In genomic region chr7:134892002-134892693, GRCh38 we compare ENCODE assay signal across 9 cellular contexts.
DNase-seq lines count a peak whose midpoint lies in the region; ATAC-seq and TF ChIP-seq lines count a peak whose summit lies in the region.
"Had no signal": no experiment of that assay in that cellular context is flagged by ENCODE, and none has a peak within 500 bp of the region (broad histone marks: within the 10 kb centered on the region; RNA-seq: fewer than 3 reads in every experiment).

No MANE protein-coding gene starts in this region.

- TF ChIP-seq CTCF in HCT116 (IDR thresholded peaks at IDR 0.05 in 2 of 3, conservative IDR thresholded peaks at IDR 0.05 in 1 of 3; ENCODE audit: borderline replicate concordance in 1 of 3, insufficient read depth in 1 of 3, low read depth in 2 of 3, low read length in 2 of 3) (no peak), smooth muscle cell (IDR thresholded peaks at IDR 0.05; ENCODE audit: borderline replicate concordance, insufficient read depth, poor library complexity, severe bottlenecking) (no peak)

- H3K36me3 Mint-ChIP-seq in activated T-cell treated with anti-CD3 and anti-CD28 coated beads, Interleukin-2, amount 50 U/mL, for 4 hours (ENCODE audit: insufficient read depth), result no peaks in the 10 kb centered on the region

- H3K9ac ChIP-seq in HCT116 (ENCODE audit: low read length), result peak overlapping the region; percentile 75
- peak overlapping the region; percentile 45 for H3K9ac ChIP-seq in smooth muscle cell (ENCODE audit: low read depth)

- DNase-seq in HCT116 (ENCODE audit: low read depth, low spot score), result no peak
- DNase-seq in caudate nucleus (lab: John Stamatoyannopoulos, UW), result peak in 3 of 61 donors; percentile 14 to 32 (median 28)
- DNase-seq in kidney glomerular epithelial cell (lab: John Stamatoyannopoulos, UW), result peak; percentile 52
- DNase-seq in smooth muscle cell (lab: John Stamatoyannopoulos, UW; ENCODE audit: unreplicated experiment), result no peak
- DNase-seq in effector CD8-positive, alpha-beta T cell (lab: John Stamatoyannopoulos, UW), result no peak
- no peak for DNase-seq in NCI-H2227 (lab: John Stamatoyannopoulos, UW; ENCODE audit: unreplicated experiment)
- DNase-seq in activated T-cell treated with anti-CD3 and anti-CD28 coated beads, Interleukin-2, amount 50 U/mL, for 4 hours, result no peak
- DNase-seq: stimulated activated CD4-positive, alpha-beta T cell treated with anti-CD3 and anti-CD28 coated beads, Interleukin-4, amount 100 ng/mL, for 1 hour had no signal

- H3K27ac ChIP-seq in HCT116 (ENCODE audit: low read depth, low read length) (peak overlapping the region; percentile 60), caudate nucleus (ENCODE audit: low read depth, low read length) (peak overlapping the region; percentile 27), smooth muscle cell (ENCODE audit: low read depth) (peak overlapping the region; percentile 84)

- H4K20me1 ChIP-seq in HCT116 (ENCODE audit: insufficient read depth), result no peaks in the 10 kb centered on the region
- peaks cover 92% of the 10 kb centered on the region for H4K20me1 ChIP-seq in smooth muscle cell (ENCODE audit: low read depth)

- POLR2A ChIA-PET in HCT116 (lab: Charles Lee), result no interaction called here

- no peak for TF ChIP-seq RAD21 in HCT116 (IDR thresholded peaks at IDR 0.05; ENCODE audit: low read depth)

- H3K4me1 Mint-ChIP-seq in activated T-cell treated with anti-CD3 and anti-CD28 coated beads, Interleukin-2, amount 50 U/mL, for 4 hours (ENCODE audit: low read depth), result peaks cover 6% of the 10 kb centered on the region

- no peak for TF ChIP-seq POLR2A in HCT116 (IDR thresholded peaks at IDR 0.05; ENCODE audit: borderline replicate concordance, extremely low read depth, insufficient read depth, insufficient read length)

- H2AFZ ChIP-seq in HCT116 (ENCODE audit: low read depth, low read length, poor library complexity, severe bottlenecking) (peak overlapping the region; percentile 18), smooth muscle cell (ENCODE audit: low read depth) (no peak overlapping the region)

- no peak overlapping the region for H3K4me3 Mint-ChIP-seq in activated T-cell treated with anti-CD3 and anti-CD28 coated beads, Interleukin-2, amount 50 U/mL, for 4 hours

- peak overlapping the region; percentile 93 for H3K4me2 ChIP-seq in HCT116 (ENCODE audit: low read length)
- H3K4me2 ChIP-seq in smooth muscle cell, result peak overlapping the region; percentile 81

- H3K27me3 Mint-ChIP-seq in activated T-cell treated with anti-CD3 and anti-CD28 coated beads, Interleukin-2, amount 50 U/mL, for 4 hours (ENCODE audit: low read depth), result peaks cover 9% of the 10 kb centered on the region

- RAD21 ChIA-PET in HCT116 (lab: Charles Lee; ENCODE audit: low non-redundant PET in 1 of 2, low total read pairs in 2 of 2, uncharacterized antibody in 2 of 2, unreplicated experiment in 2 of 2), result no interaction called here

- intact Hi-C loops in HCT116 (cut with micrococcal nuclease), result loop anchor here (10.0 kb wide), 1 partner anchor 273 kb away; no protein-coding TSS in a partner anchor

- TSS peak; percentile 56 for BruUV-seq in HCT116 (replicated peaks; lab: Mats Ljungman, UMichigan)

- CTCF ChIA-PET in HCT116 (lab: Charles Lee), result no interaction called here

- H3K79me2 ChIP-seq in HCT116 (ENCODE audit: insufficient read depth, low read length), result peaks cover 50% of the 10 kb centered on the region
- H3K79me2 ChIP-seq in smooth muscle cell (ENCODE audit: low read depth), result peaks cover 97% of the 10 kb centered on the region

- no peak for ATAC-seq in HCT116
- ATAC-seq in GM21717 (IDR thresholded peaks at IDR 0.05; ENCODE audit: unreplicated experiment), result no peak
- no peak for ATAC-seq in activated T-cell treated with anti-CD3 and anti-CD28 coated beads, Interleukin-2, amount 50 U/mL, for 4 hours

- H3F3A ChIP-seq in smooth muscle cell (ENCODE audit: low read depth), result peaks cover 60% of the 10 kb centered on the region

- 26% methylated on average over 10 of the region's 10 CpGs for WGBS in smooth muscle cell (ENCODE audit: low lambda C conversion rate)

- H3K4me3 ChIP-seq in HCT116 (replicated peaks in 1 of 2; ENCODE audit: low read depth in 1 of 2, low read length in 2 of 2) (peak overlapping the region; percentile 69 to 75), smooth muscle cell (peak overlapping the region; percentile 50)

- H3K4me1 ChIP-seq in HCT116 (ENCODE audit: control insufficient read depth in 1 of 2, insufficient read depth in 2 of 2, low read length in 2 of 2) (peaks cover 10 to 22% of the 10 kb centered on the region in 2 experiments; a peak in 3 of 4 replicates), smooth muscle cell (ENCODE audit: low read depth) (peaks cover 54% of the 10 kb centered on the region)

- H3K36me3 ChIP-seq in HCT116 (ENCODE audit: control insufficient read depth in 1 of 2, insufficient read depth in 2 of 2, low read length in 2 of 2), result no peaks in the 10 kb centered on the region; a peak in 1 of 4 replicates
- peaks cover 3% of the 10 kb centered on the region for H3K36me3 ChIP-seq in smooth muscle cell (ENCODE audit: low read depth)

- H3K27me3 ChIP-seq in HCT116 (ENCODE audit: insufficient read depth, low read length), result no peaks in the 10 kb centered on the region
- H3K27me3 ChIP-seq in smooth muscle cell (ENCODE audit: low read depth), result no peaks in the 10 kb centered on the region

- H3K9me2 ChIP-seq in HCT116 (ENCODE audit: insufficient read depth), result no peaks in the 10 kb centered on the region

- H3K9me3 ChIP-seq in HCT116 (ENCODE audit: control insufficient read depth in 1 of 2, insufficient read depth in 1 of 2, low read depth in 1 of 2, low read length in 2 of 2), result peaks cover 8 to 16% of the 10 kb centered on the region in 2 experiments; a peak in 2 of 4 replicates
- no peaks in the 10 kb centered on the region for H3K9me3 ChIP-seq in smooth muscle cell (replicated peaks; ENCODE audit: low read depth)

- H3K9me3 Mint-ChIP-seq in activated T-cell treated with anti-CD3 and anti-CD28 coated beads, Interleukin-2, amount 50 U/mL, for 4 hours, result peaks cover 14% of the 10 kb centered on the region

TF ChIP-seq in HCT116, 20 proteins besides CTCF, POLR2A, EP300 and RAD21:
- no peak for TF ChIP-seq YY1 (IDR thresholded peaks at IDR 0.05; ENCODE audit: extremely low read depth, insufficient replicate concordance, low read depth, low read length)
- no peak for TF ChIP-seq EZH2phosphoT487 (IDR thresholded peaks at IDR 0.05; ENCODE audit: borderline replicate concordance)
- no peak for TF ChIP-seq TCF7L2 (IDR thresholded peaks at IDR 0.05; ENCODE audit: borderline replicate concordance, extremely low read depth, insufficient read depth, insufficient read length)
- no peak for TF ChIP-seq JUND (IDR thresholded peaks at IDR 0.05)
- no peak for TF ChIP-seq CBX3 (IDR thresholded peaks at IDR 0.05; ENCODE audit: low read depth)
- no peak for TF ChIP-seq SRF (IDR thresholded peaks at IDR 0.05; ENCODE audit: low read depth)
- no peak for TF ChIP-seq ZFX (IDR thresholded peaks at IDR 0.05)
- no peak for TF ChIP-seq MAX (IDR thresholded peaks at IDR 0.05)
- TF ChIP-seq CEBPB (IDR thresholded peaks at IDR 0.05; ENCODE audit: low read depth), result no peak
- TF ChIP-seq ZNF274 (IDR thresholded peaks at IDR 0.05; ENCODE audit: low read depth, low read length), result no peak
- no peak for TF ChIP-seq ZBTB33 (IDR thresholded peaks at IDR 0.05; ENCODE audit: extremely low read depth, insufficient replicate concordance, low read length)
- TF ChIP-seq POLR2AphosphoS5 (IDR thresholded peaks at IDR 0.05; ENCODE audit: low read depth, low read length), result no peak
- no peak; the same call in 1 of the 2 replicates for TF ChIP-seq SIN3A (IDR thresholded peaks at IDR 0.05; ENCODE audit: low read depth)

Comparison
In these comparisons a context has a peak if more than half of its experiments do, and no peak if none do; other contexts are left out.
1. H3K27ac ChIP-seq: peak in every context shown above with its lines; median percentile 84 in smooth muscle cell; 60 in HCT116; 27 in caudate nucleus.